ENCODE assay signal across 24 cellular contexts in genomic region chr15:35067501-35068347, GRCh38. TPM values are rescaled to one million over a fixed set of nuclear protein-coding genes. Genes with fewer than 3 reads are reported as not detected.
DNase-seq lines count a peak whose midpoint lies in the region; ATAC-seq and TF ChIP-seq lines count a peak whose summit lies in the region.
"Had no signal": no experiment of that assay in that cellular context is flagged by ENCODE, and none has a peak within 500 bp of the region (broad histone marks: within the 10 kb centered on the region; RNA-seq: fewer than 3 reads in every experiment).

No MANE protein-coding gene starts in this region.

- H3K4me3 ChIP-seq in GM06990 (replicated peaks; ENCODE audit: low read depth, low read length) (peak overlapping the region; percentile 8), fibroblast of pulmonary artery (replicated peaks; ENCODE audit: low read depth, low read length) (no peak overlapping the region), osteoblast (ENCODE audit: insufficient read depth, low read length) (peak overlapping the region; percentile 22)
- H3K4me3 ChIP-seq: PC-9, thyroid gland had no signal

- H4K20me1 ChIP-seq in osteoblast (ENCODE audit: insufficient read depth, low read length): no peaks in the 10 kb centered on the region

- peaks cover 9% of the 10 kb centered on the region; the same call in 1 of the 2 replicates for H3K36me3 Mint-ChIP-seq in WTC11
- H3K36me3 Mint-ChIP-seq: natural killer cell treated with Interleukin-12 subunit alpha and Interleukin-12 subunit beta and Interleukin-15 and Interleukin-18, amount 100 ng/mL, for 72 hours; T-cell had no signal

- peaks cover 50% of the 10 kb centered on the region for H3K4me1 Mint-ChIP-seq in WTC11
- H3K4me1 Mint-ChIP-seq: T-cell had no signal

- peak overlapping the region; percentile 55 for H3K27ac Mint-ChIP-seq in WTC11
- H3K27ac Mint-ChIP-seq: natural killer cell treated with Interleukin-12 subunit alpha and Interleukin-12 subunit beta and Interleukin-15 and Interleukin-18, amount 100 ng/mL, for 72 hours; T-cell had no signal

- POLR2A ChIA-PET in WTC11 (lab: Charles Lee): no interaction called here

- no peaks in the 10 kb centered on the region for H3K27me3 Mint-ChIP-seq in WTC11 (ENCODE audit: low read depth)

- H3K4me3 Mint-ChIP-seq in WTC11: no peak overlapping the region
- H3K4me3 Mint-ChIP-seq: natural killer cell treated with Interleukin-12 subunit alpha and Interleukin-12 subunit beta and Interleukin-15 and Interleukin-18, amount 100 ng/mL, for 72 hours; T-cell had no signal

- H3K27me3 ChIP-seq in GM06990 (replicated peaks; ENCODE audit: control insufficient read depth, insufficient read depth, low read length): no peaks in the 10 kb centered on the region
- H3K27me3 ChIP-seq in osteoblast (ENCODE audit: insufficient read depth, low read length): no peaks in the 10 kb centered on the region
- H3K27me3 ChIP-seq: brain microvascular endothelial cell, thyroid gland had no signal

- H3K9me3 ChIP-seq in osteoblast (ENCODE audit: low read depth, low read length): no peaks in the 10 kb centered on the region
- H3K9me3 ChIP-seq: thyroid gland had no signal

- no peaks in the 10 kb centered on the region for H3K79me2 ChIP-seq in osteoblast (ENCODE audit: insufficient read depth, low read length)

- DNase-seq in GM06990 (ENCODE audit: extremely low read depth, insufficient read length) (no peak), WTC11 (ENCODE audit: low spot score) (no peak), fibroblast of pulmonary artery (ENCODE audit: low read depth) (peak; percentile 8), osteoblast (ENCODE audit: insufficient read length, low spot score, missing footprints) (no peak), NCI-H1105 treated with DMSO at 0.1 percent for 48 hours (lab: John Stamatoyannopoulos, UW) (no peak)
- DNase-seq: activated CD4-positive, alpha-beta T cell treated with anti-CD3 and anti-CD28 coated beads, Interleukin-2, amount 50 U/mL, for 1 hour; activated CD8-positive, alpha-beta memory T cell treated with anti-CD3 and anti-CD28 coated beads, Interleukin-2, amount 50 U/mL, for 48 hours; brain microvascular endothelial cell; dermis blood vessel endothelial cell; HCEC 1CT; left cardiac atrium; NCI-H146; NCI-H2171 treated with DMSO at 0.1 percent for 48 hours; NCI-H774; PC-9; SIG-M5; stimulated activated CD4-positive, alpha-beta T cell treated with anti-CD3 and anti-CD28 coated beads, Interleukin-2, amount 100 ng/mL, for 24 hours; stimulated activated naive CD4-positive, alpha-beta T cell treated with Interleukin-2 at 50 U/mL for 16 hours; T-cell; thyroid gland had no signal

- peaks cover 9% of the 10 kb centered on the region for H3K9me3 Mint-ChIP-seq in WTC11
- H3K9me3 Mint-ChIP-seq: natural killer cell treated with Interleukin-12 subunit alpha and Interleukin-12 subunit beta and Interleukin-15 and Interleukin-18, amount 100 ng/mL, for 72 hours; T-cell had no signal

- ATAC-seq in WTC11 (no peak), HG02970 (IDR thresholded peaks at IDR 0.05; ENCODE audit: low FRiP score, unreplicated experiment) (no peak), GM19452 (IDR thresholded peaks at IDR 0.05; ENCODE audit: unreplicated experiment) (no peak), HG02884 (IDR thresholded peaks at IDR 0.05; ENCODE audit: unreplicated experiment) (no peak)
- ATAC-seq: left cardiac atrium; natural killer cell treated with Interleukin-12 subunit alpha and Interleukin-12 subunit beta and Interleukin-15 and Interleukin-18, amount 100 ng/mL, for 72 hours; T-cell had no signal

- CTCF ChIA-PET in WTC11 (lab: Charles Lee): interaction anchor here (0.6 to 1.9 kb wide), 4 partner anchors 23 to 377 kb away, joined by 3 to 8 read pairs (median 6); no protein-coding TSS in a partner anchor

- H3K27ac ChIP-seq in osteoblast (ENCODE audit: low read depth, low read length): no peak overlapping the region
- H3K27ac ChIP-seq: brain microvascular endothelial cell, PC-9, thyroid gland had no signal

- peak overlapping the region; percentile 18 for H3K4me2 ChIP-seq in osteoblast (ENCODE audit: insufficient read depth, low read length)
- H3K4me2 ChIP-seq: PC-9 had no signal

- no peaks in the 10 kb centered on the region for H3K36me3 ChIP-seq in GM06990 (ENCODE audit: control insufficient read depth, insufficient read depth, low read length)
- H3K36me3 ChIP-seq in osteoblast (ENCODE audit: insufficient read depth, low read length): no peaks in the 10 kb centered on the region
- H3K36me3 ChIP-seq: brain microvascular endothelial cell, thyroid gland had no signal

- no peaks in the 10 kb centered on the region for H3K4me1 ChIP-seq in osteoblast (ENCODE audit: insufficient read depth, low read length)

- peak overlapping the region; percentile 39 for H2AFZ ChIP-seq in osteoblast (ENCODE audit: low read length)
- H2AFZ ChIP-seq: PC-9 had no signal

- no peak for TF ChIP-seq CTCF in GM06990 (IDR thresholded peaks at IDR 0.05; ENCODE audit: insufficient read depth, low read length, poor library complexity, severe bottlenecking)
- no peak for TF ChIP-seq CTCF in WTC11 (IDR thresholded peaks at IDR 0.05)
- no peak for TF ChIP-seq CTCF in fibroblast of pulmonary artery (IDR thresholded peaks at IDR 0.05; ENCODE audit: low read length, missing control alignments)
- TF ChIP-seq CTCF in osteoblast (IDR thresholded peaks at IDR 0.05; ENCODE audit: extremely low read depth, low read depth, low read length): no peak

TF ChIP-seq in WTC11, 78 proteins besides CTCF, POLR2A, EP300 and RAD21 (continues in another document):
- TF ChIP-seq MLX (CRISPR knock-in tag; IDR thresholded peaks at IDR 0.05) (no peak), TCF7 (CRISPR knock-in tag; IDR thresholded peaks at IDR 0.05; ENCODE audit: low read depth) (no peak), HMGXB4 (CRISPR knock-in tag; IDR thresholded peaks at IDR 0.05) (no peak), GRHL2 (CRISPR knock-in tag; IDR thresholded peaks at IDR 0.05; ENCODE audit: insufficient replicate concordance, severe bottlenecking) (no peak), ZBTB21 (CRISPR knock-in tag; IDR thresholded peaks at IDR 0.05; ENCODE audit: borderline replicate concordance) (no peak), STAT6 (CRISPR knock-in tag; conservative IDR thresholded peaks at IDR 0.05; ENCODE audit: low read depth) (no peak), FOXP4 (CRISPR knock-in tag; IDR thresholded peaks at IDR 0.05) (no peak), ZNF219 (CRISPR knock-in tag; IDR thresholded peaks at IDR 0.05; ENCODE audit: borderline replicate concordance) (no peak), ZNF416 (CRISPR knock-in tag; IDR thresholded peaks at IDR 0.05) (no peak)

RNA-seq across cellular contexts. Expression of gene NANOGP8, which starts 17.4 kb away (rescaled TPM):
- total RNA-seq in WTC11 (2021) (1.9 to 2.1 TPM (median 1.9 TPM) in 3 replicates), osteoblast (under 0.01 and 1.2 TPM in 2 replicates)
- total RNA-seq: dermis blood vessel endothelial cell; left cardiac atrium; natural killer cell treated with Interleukin-12 subunit alpha and Interleukin-12 subunit beta and Interleukin-15 and Interleukin-18, amount 100 ng/mL, for 72 hours; PC-9 had no signal
